In the genomic region with DNA sequence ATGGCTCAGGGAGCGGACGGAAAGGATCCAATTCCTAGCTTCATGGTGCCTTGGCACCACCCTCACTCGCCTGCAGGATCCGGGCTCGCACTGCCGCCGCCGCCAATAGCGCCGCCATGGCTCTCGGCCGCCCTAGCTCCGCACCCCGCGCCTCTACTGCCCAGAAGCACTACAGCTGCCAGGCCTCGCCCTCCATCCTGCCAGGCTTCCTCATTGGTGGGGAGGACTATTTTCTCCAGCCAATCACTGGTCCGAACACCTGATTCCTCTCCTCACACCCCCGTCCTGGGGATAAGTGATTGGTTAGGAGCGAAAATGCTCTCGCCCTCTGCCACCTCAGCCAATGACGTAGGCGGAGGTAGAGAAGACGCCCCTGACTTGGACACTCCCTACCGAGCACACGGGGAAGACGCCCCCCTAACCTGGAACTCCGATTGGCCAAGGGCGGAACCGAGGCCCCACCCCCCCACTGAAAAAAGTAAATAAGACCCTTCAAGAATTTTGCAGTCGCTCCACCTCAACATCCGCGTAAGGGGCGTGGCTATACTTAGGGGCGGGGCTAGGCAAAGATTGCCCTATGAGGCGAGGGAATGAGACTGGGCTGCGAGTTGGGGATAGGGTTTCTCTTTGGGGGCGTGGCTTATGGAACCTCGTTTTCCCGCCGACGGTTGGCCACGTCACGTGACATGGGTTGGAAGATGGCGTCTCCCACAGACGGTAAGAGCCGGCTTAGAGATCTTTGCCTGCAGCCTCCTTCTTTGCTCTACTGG, we compare ENCODE assay signal across 8 cellular contexts. TPM values are rescaled to one million over a fixed set of nuclear protein-coding genes. Genes with fewer than 3 reads are reported as not detected.
DNase-seq lines count a peak whose midpoint lies in the region; ATAC-seq and TF ChIP-seq lines count a peak whose summit lies in the region.

A gene (minus strand): TSS at position 177 of the 770 bp plus-strand sequence. CDS start 59 bp downstream, at position 118.
A gene with protein sequence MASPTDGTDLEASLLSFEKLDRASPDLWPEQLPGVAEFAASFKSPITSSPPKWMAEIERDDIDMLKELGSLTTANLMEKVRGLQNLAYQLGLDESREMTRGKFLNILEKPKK (plus strand): TSS at position 680 of the 770 bp plus-strand sequence. CDS start 19 bp downstream, at position 699.

- H3K9me3 ChIP-seq in T-helper 17 cell (ENCODE audit: control insufficient read depth, low read length, poor library complexity, severe bottlenecking), result no peaks in the 10 kb centered on the region
- no peaks in the 10 kb centered on the region for H3K9me3 ChIP-seq in left ventricle myocardium inferior (replicated peaks)

- H3K4me3 ChIP-seq in left ventricle myocardium inferior, result peak within 1 kb of the TSS; percentile 87

- peak within 1 kb of the TSS; percentile 88 for H3K27ac ChIP-seq in left ventricle myocardium inferior (replicated peaks)

- peak; percentile 22 for TF ChIP-seq CTCF in left ventricle myocardium inferior (IDR thresholded peaks at IDR 0.05; ENCODE audit: borderline replicate concordance)
- no peak for TF ChIP-seq CTCF in progenitor cell of endocrine pancreas (IDR thresholded peaks at IDR 0.05; ENCODE audit: unreplicated experiment)

- intact Hi-C loops in left ventricle myocardium inferior (cut with micrococcal nuclease), result no loop called here

- no peaks in the 10 kb centered on the region for H3K9me3 Mint-ChIP-seq in progenitor cell of endocrine pancreas (ENCODE audit: low read depth)

- H3K4me1 ChIP-seq in left ventricle myocardium inferior, result peaks cover 46% of the 10 kb centered on the region

- peaks cover 5% of the 10 kb centered on the region for H3K36me3 Mint-ChIP-seq in T-helper 17 cell (ENCODE audit: low read depth)
- no peaks in the 10 kb centered on the region for H3K36me3 Mint-ChIP-seq in progenitor cell of endocrine pancreas (ENCODE audit: insufficient read depth)

- H3K27me3 Mint-ChIP-seq in T-helper 17 cell (no peaks in the 10 kb centered on the region), progenitor cell of endocrine pancreas (no peaks in the 10 kb centered on the region)

- no peaks in the 10 kb centered on the region for H3K27me3 ChIP-seq in left ventricle myocardium inferior (ENCODE audit: low read depth)

- ATAC-seq in GM18498 (IDR thresholded peaks at IDR 0.05; ENCODE audit: unreplicated experiment), result peak; percentile 89
- peak; percentile 93 for ATAC-seq in HG02938 (IDR thresholded peaks at IDR 0.05; ENCODE audit: unreplicated experiment)
- peak; percentile 90 for ATAC-seq in T-helper 17 cell

- DNase-seq in NCI-H1694 treated with DMSO at 0.1 percent for 48 hours (lab: John Stamatoyannopoulos, UW) (peak; percentile 100), T-helper 17 cell (peak; percentile 94 to 100 (median 99)), amygdala (lab: John Stamatoyannopoulos, UW) (peak; percentile 82 to 100 (median 100)), left ventricle myocardium inferior (peak; percentile 99), progenitor cell of endocrine pancreas (ENCODE audit: low spot score, unreplicated experiment) (peak; percentile 99), ureter (ENCODE audit: low spot score) (peak; percentile 100)

- peak within 1 kb of the TSS; percentile 98 for H3K27ac Mint-ChIP-seq in T-helper 17 cell
- peak within 1 kb of the TSS; percentile 99 for H3K27ac Mint-ChIP-seq in progenitor cell of endocrine pancreas

- H3K4me3 Mint-ChIP-seq in T-helper 17 cell (peak within 1 kb of the TSS; percentile 99), progenitor cell of endocrine pancreas (ENCODE audit: low read depth) (peak within 1 kb of the TSS; percentile 100)

- H3K4me1 Mint-ChIP-seq in T-helper 17 cell (peaks cover 28% of the 10 kb centered on the region), progenitor cell of endocrine pancreas (ENCODE audit: low read depth) (peaks cover 27% of the 10 kb centered on the region)

- H3K36me3 ChIP-seq in left ventricle myocardium inferior, result no peaks in the 10 kb centered on the region

RNA-seq across cellular contexts. Expression of the first gene that starts in this region (rescaled TPM):
- total RNA-seq in T-helper 17 cell (1 to 10 TPM; 7.8 to 8.9 TPM), left ventricle myocardium inferior (69.6 TPM), progenitor cell of endocrine pancreas (55.4 and 57.3 TPM in 2 replicates), ureter (31.7 TPM)

RNA-seq across cellular contexts. Expression of the second gene that starts in this region (rescaled TPM):
- total RNA-seq in T-helper 17 cell (10 to 100 TPM in 1 of 2 donors, 1 to 10 TPM in 1; 7.6 to 10.5 TPM), left ventricle myocardium inferior (8.0 TPM), progenitor cell of endocrine pancreas (13.4 and 14.3 TPM in 2 replicates), ureter (14.0 TPM)

Comparison
In these comparisons a context has a peak if more than half of its experiments do, and no peak if none do; other contexts are left out.
1. Peak in every context shown above with its lines: DNase-seq, ATAC-seq, H3K4me3 ChIP-seq and H3K27ac ChIP-seq.